Comparison of ENCODE assay signal across 16 cellular contexts in the genomic region with DNA sequence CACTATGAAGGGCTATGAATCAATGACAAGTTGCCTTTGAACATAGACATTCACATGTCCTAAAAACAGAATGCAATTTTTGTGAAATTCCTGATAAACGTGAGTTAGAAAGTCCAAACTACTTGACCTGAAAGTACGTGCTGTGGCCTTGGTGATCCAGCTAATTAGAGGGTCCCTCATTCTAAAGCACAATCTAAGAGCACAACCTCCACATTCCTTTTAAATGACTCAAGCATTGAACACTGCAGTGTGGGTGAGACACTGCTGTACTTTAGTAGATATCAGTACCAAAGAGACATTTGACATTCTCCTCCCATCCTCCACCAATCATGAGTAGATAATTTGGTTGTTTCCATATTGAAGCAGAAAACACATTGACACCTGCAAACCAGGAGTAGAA.
"Had no signal": no experiment of that assay in that cellular context is flagged by ENCODE, and none has a peak within 500 bp of the region (broad histone marks: within the 10 kb centered on the region; RNA-seq: fewer than 3 reads in every experiment).

No MANE protein-coding gene starts in this region.

- DNase-seq: activated CD4-positive, alpha-beta T cell treated with anti-CD3 and anti-CD28 coated beads, Interleukin-2, amount 50 U/mL, for 4 hours; activated CD4-positive, CD25-positive, alpha-beta regulatory T cell treated with anti-CD3 and anti-CD28 coated beads, Interleukin-2, amount 50 U/mL, for 72 hours; activated effector memory CD4-positive, alpha-beta T cell treated with anti-CD3 and anti-CD28 coated beads, Interleukin-2, amount 50 U/mL, for 16 hours; activated T-cell treated with anti-CD3 and anti-CD28 coated beads, Interleukin-2, amount 50 U/mL, for 24 hours; effector memory CD4-positive, alpha-beta T cell; gastrocnemius medialis; kidney; lower lobe of right lung; naive thymus-derived CD8-positive, alpha-beta T cell; stimulated activated CD4-positive, alpha-beta T cell treated with anti-CD3 and anti-CD28 coated beads, Interleukin-12 subunit alpha, Interleukin-12 subunit beta, amount 100 ng/mL, for 4 hours; stimulated activated naive CD4-positive, alpha-beta T cell treated with Interleukin-2 at 50 U/mL for 16 hours; SW 1271; upper lobe of left lung had no signal

- ATAC-seq: gastrocnemius medialis; lower lobe of right lung; naive thymus-derived CD8-positive, alpha-beta T cell; sciatic nerve had no signal

- H3K36me3 ChIP-seq: gastrocnemius medialis, lower lobe of right lung, suprapubic skin, upper lobe of left lung had no signal

- H3K4me1 ChIP-seq: gastrocnemius medialis, lower lobe of right lung, suprapubic skin, upper lobe of left lung had no signal

- H3K9me3 ChIP-seq: gastrocnemius medialis, lower lobe of right lung, suprapubic skin had no signal

- H3K27me3 ChIP-seq: gastrocnemius medialis, suprapubic skin, upper lobe of left lung had no signal

- H3K27ac ChIP-seq: epithelial cell of prostate, gastrocnemius medialis, lower lobe of right lung, suprapubic skin, upper lobe of left lung had no signal

- H3K4me3 ChIP-seq: gastrocnemius medialis, lower lobe of right lung, suprapubic skin, upper lobe of left lung had no signal

- FAIRE-seq: kidney had no signal
